ENCODE assay signal across 11 cellular contexts in the genomic region with DNA sequence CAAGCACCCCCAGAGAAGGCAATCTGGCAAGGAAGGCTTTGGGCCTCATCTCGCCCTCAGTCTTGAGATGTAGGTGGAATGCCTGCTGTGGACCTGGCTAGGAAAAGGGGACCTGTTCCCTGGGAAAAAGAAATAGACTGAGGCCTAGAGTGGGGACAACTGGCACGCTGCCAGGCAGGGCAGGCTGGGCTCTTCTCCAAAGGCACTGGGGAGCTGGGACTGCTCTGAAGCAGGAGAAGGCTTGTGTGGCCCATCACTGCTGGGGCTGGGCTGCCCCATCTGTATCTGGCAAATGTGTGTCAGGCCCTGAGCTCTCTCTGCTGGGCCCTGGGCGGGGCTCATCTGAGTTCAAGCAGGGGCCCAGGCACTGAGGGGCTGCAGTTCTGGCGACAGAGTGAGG. TPM values are rescaled to one million over a fixed set of nuclear protein-coding genes. Genes with fewer than 3 reads are reported as not detected.
DNase-seq lines count a peak whose midpoint lies in the region; ATAC-seq, FAIRE-seq and TF ChIP-seq lines count a peak whose summit lies in the region.
"Had no signal": no experiment of that assay in that cellular context is flagged by ENCODE, and none has a peak within 500 bp of the region (broad histone marks: within the 10 kb centered on the region; RNA-seq: fewer than 3 reads in every experiment).

No MANE protein-coding gene starts in this region.

- H3K27ac Mint-ChIP-seq in natural killer cell, result no peak overlapping the region
- H3K27ac Mint-ChIP-seq in natural killer cell treated with Interleukin-12 subunit alpha and Interleukin-12 subunit beta and Interleukin-15 and Interleukin-18, amount 100 ng/mL, for 72 hours, result no peak overlapping the region
- H3K27ac Mint-ChIP-seq: activated CD4-positive, alpha-beta memory T cell treated with anti-CD3 and anti-CD28 coated beads, Interleukin-2, amount 10 ng/mL, durations not matched to agents 7 days and 5 days had no signal

- 36 to 38% methylated on average over 4 of the region's 4 CpGs for WGBS in aorta, 2 donors

- H3K4me3 Mint-ChIP-seq in natural killer cell, result peak overlapping the region; percentile 28
- no peak overlapping the region for H3K4me3 Mint-ChIP-seq in natural killer cell treated with Interleukin-12 subunit alpha and Interleukin-12 subunit beta and Interleukin-15 and Interleukin-18, amount 100 ng/mL, for 72 hours
- H3K4me3 Mint-ChIP-seq: activated CD4-positive, alpha-beta memory T cell treated with anti-CD3 and anti-CD28 coated beads, Interleukin-2, amount 10 ng/mL, durations not matched to agents 7 days and 5 days had no signal

- peaks cover 0 to 16% of the 10 kb centered on the region in 2 donors for H3K4me1 Mint-ChIP-seq in natural killer cell
- peaks cover 0 to 7% of the 10 kb centered on the region in 2 donors for H3K4me1 Mint-ChIP-seq in natural killer cell treated with Interleukin-12 subunit alpha and Interleukin-12 subunit beta and Interleukin-15 and Interleukin-18, amount 100 ng/mL, for 72 hours (ENCODE audit: low read depth in 2 of 2)
- H3K4me1 Mint-ChIP-seq: activated CD4-positive, alpha-beta memory T cell treated with anti-CD3 and anti-CD28 coated beads, Interleukin-2, amount 10 ng/mL, durations not matched to agents 7 days and 5 days had no signal

- H3K9me3 ChIP-seq in kidney (ENCODE audit: control insufficient read depth in 1 of 2, low read length in 2 of 2), result no peaks in the 10 kb centered on the region
- H3K9me3 ChIP-seq in aorta (ENCODE audit: control insufficient read depth, low read length), result no peaks in the 10 kb centered on the region

- no peak for ATAC-seq in natural killer cell
- ATAC-seq in natural killer cell treated with Interleukin-12 subunit alpha and Interleukin-12 subunit beta and Interleukin-15 and Interleukin-18, amount 100 ng/mL, for 72 hours, result no peak
- ATAC-seq in aorta (ENCODE audit: low FRiP score), result no peak
- no peak for ATAC-seq in HG02981 (IDR thresholded peaks at IDR 0.05; ENCODE audit: unreplicated experiment)

- H3K27me3 ChIP-seq in aorta (ENCODE audit: control insufficient read depth in 1 of 2, insufficient read depth in 2 of 2, low read length in 1 of 2), result no peaks in the 10 kb centered on the region

- H3K9ac ChIP-seq in kidney (ENCODE audit: low read length in 2 of 2), result peak overlapping the region in 1 of 2 donors; percentile 12

- no peak for TF ChIP-seq CTCF in natural killer cell (IDR thresholded peaks at IDR 0.05)
- TF ChIP-seq CTCF in kidney (IDR thresholded peaks at IDR 0.05; ENCODE audit: borderline replicate concordance, extremely low read depth, insufficient read depth), result no peak

- FAIRE-seq in kidney (lab: Jason Lieb, UNC), result no peak

- no peak overlapping the region for H3K4me3 ChIP-seq in kidney (ENCODE audit: low read length in 2 of 2)
- no peak overlapping the region for H3K4me3 ChIP-seq in aorta (ENCODE audit: low read length in 2 of 2)

- H3K27me3 Mint-ChIP-seq in natural killer cell (ENCODE audit: low read depth in 2 of 2), result no peaks in the 10 kb centered on the region
- no peaks in the 10 kb centered on the region for H3K27me3 Mint-ChIP-seq in natural killer cell treated with Interleukin-12 subunit alpha and Interleukin-12 subunit beta and Interleukin-15 and Interleukin-18, amount 100 ng/mL, for 72 hours
- H3K27me3 Mint-ChIP-seq: activated CD4-positive, alpha-beta memory T cell treated with anti-CD3 and anti-CD28 coated beads, Interleukin-2, amount 10 ng/mL, durations not matched to agents 7 days and 5 days had no signal

- intact Hi-C loops in natural killer cell (cut with micrococcal nuclease) (no loop called here), kidney (cut with DNase I) (no loop called here), aorta (cut with DNase I) (loop anchor here in 1 of 2 donors (1.0 kb wide), 1 partner anchor 13 kb away; no protein-coding TSS in a partner anchor)

- no peaks in the 10 kb centered on the region for H3K36me3 Mint-ChIP-seq in natural killer cell
- H3K36me3 Mint-ChIP-seq in natural killer cell treated with Interleukin-12 subunit alpha and Interleukin-12 subunit beta and Interleukin-15 and Interleukin-18, amount 100 ng/mL, for 72 hours, result no peaks in the 10 kb centered on the region

- H3K27ac ChIP-seq in kidney (ENCODE audit: low read depth in 2 of 2, low read length in 2 of 2) (no peak overlapping the region), aorta (ENCODE audit: low read depth in 1 of 2, low read length in 2 of 2) (peak overlapping the region; percentile 62 to 71)

- H3K36me3 ChIP-seq in kidney (ENCODE audit: control insufficient read depth in 1 of 2, insufficient read depth in 2 of 2, low read length in 2 of 2), result peaks cover 2 to 6% of the 10 kb centered on the region in 2 donors
- H3K36me3 ChIP-seq in aorta (ENCODE audit: control insufficient read depth in 1 of 2, insufficient read depth in 2 of 2, low read length in 1 of 2), result peaks cover 0 to 2% of the 10 kb centered on the region in 2 donors

- no peaks in the 10 kb centered on the region for H3K9me3 Mint-ChIP-seq in natural killer cell
- no peaks in the 10 kb centered on the region for H3K9me3 Mint-ChIP-seq in natural killer cell treated with Interleukin-12 subunit alpha and Interleukin-12 subunit beta and Interleukin-15 and Interleukin-18, amount 100 ng/mL, for 72 hours
- H3K9me3 Mint-ChIP-seq: activated CD4-positive, alpha-beta memory T cell treated with anti-CD3 and anti-CD28 coated beads, Interleukin-2, amount 10 ng/mL, durations not matched to agents 7 days and 5 days had no signal

- no peak for DNase-seq in natural killer cell
- DNase-seq in natural killer cell treated with Interleukin-12 subunit alpha and Interleukin-12 subunit beta and Interleukin-15 and Interleukin-18, amount 100 ng/mL, for 72 hours (ENCODE audit: low spot score), result no peak
- DNase-seq in kidney, result peak; percentile 60
- peak; percentile 61 to 85 for DNase-seq in aorta
- DNase-seq in NCI-H345 treated with DMSO at 0.1 percent for 48 hours (lab: John Stamatoyannopoulos, UW; ENCODE audit: unreplicated experiment), result no peak
- DNase-seq: activated CD4-positive, alpha-beta memory T cell treated with anti-CD3 and anti-CD28 coated beads, Interleukin-2, amount 10 ng/mL, durations not matched to agents 7 days and 5 days; activated gamma-delta T cell treated with Interleukin-2 at 50 U/mL for 16 hours; central memory CD4-positive, alpha-beta T cell; DND-41; NCI-H2029 treated with DMSO at 0.1 percent for 48 hours had no signal

- H3K4me1 ChIP-seq in kidney (ENCODE audit: control insufficient read depth in 1 of 2, insufficient read depth in 1 of 2, low read depth in 1 of 2, low read length in 2 of 2) (peaks cover 0 to 21% of the 10 kb centered on the region in 2 donors), aorta (ENCODE audit: control insufficient read depth in 1 of 2, insufficient read depth in 2 of 2, low read length in 2 of 2) (no peaks in the 10 kb centered on the region)

RNA-seq across cellular contexts. Expression of a gene that starts 32.9 kb away (rescaled TPM):
- total RNA-seq in natural killer cell (10 to 100 TPM; 37.8 to 62.0 (median 38.7) TPM), kidney (21.9 TPM), aorta (10 to 100 TPM; 59.7 to 64.4 TPM)
- 1 to 10 TPM; 3.7 to 3.8 TPM for total RNA-seq in natural killer cell treated with Interleukin-12 subunit alpha and Interleukin-12 subunit beta and Interleukin-15 and Interleukin-18, amount 100 ng/mL, for 72 hours
- polyA plus RNA-seq in kidney (ENCODE audit: insufficient read depth, low read depth, low replicate concordance) (16.0 TPM), aorta (100 to 1,000 TPM in 1 of 2 donors, 10 to 100 TPM in 1; 15.4 to 102 TPM)

RNA-seq across cellular contexts. Expression of a gene that starts 37.2 kb away (rescaled TPM):
- total RNA-seq in natural killer cell (10 to 100 TPM; 33.3 to 53.0 (median 46.2) TPM), kidney (27.7 TPM), aorta (10 to 100 TPM; 35.2 to 45.3 TPM)
- total RNA-seq in natural killer cell treated with Interleukin-12 subunit alpha and Interleukin-12 subunit beta and Interleukin-15 and Interleukin-18, amount 100 ng/mL, for 72 hours, result 10 to 100 TPM; 50.5 to 61.6 TPM
- polyA plus RNA-seq in kidney (ENCODE audit: insufficient read depth, low read depth, low replicate concordance) (37.3 TPM), aorta (10 to 100 TPM; 24.8 to 38.0 TPM)

RNA-seq across cellular contexts. Expression of a gene that starts 42.1 kb away (rescaled TPM):
- 10 to 100 TPM; 23.5 to 37.3 (median 24.4) TPM for total RNA-seq in natural killer cell
- total RNA-seq in natural killer cell treated with Interleukin-12 subunit alpha and Interleukin-12 subunit beta and Interleukin-15 and Interleukin-18, amount 100 ng/mL, for 72 hours, result 10 to 100 TPM; 29.9 to 34.3 TPM
- 28.6 TPM for total RNA-seq in kidney
- 50.6 TPM for polyA plus RNA-seq in kidney (ENCODE audit: insufficient read depth, low read depth, low replicate concordance)
- total RNA-seq in aorta, result 10 to 100 TPM; 21.0 to 29.5 TPM
- polyA plus RNA-seq in aorta, result 10 to 100 TPM; 13.3 to 59.0 TPM

RNA-seq across cellular contexts. Expression of a gene that starts 42.1 kb away (rescaled TPM):
- total RNA-seq in natural killer cell (10 to 100 TPM; 37.5 to 56.2 (median 38.2) TPM), kidney (118 TPM), aorta (100 to 1,000 TPM; 101 to 111 TPM)
- 100 to 1,000 TPM; 141 to 223 TPM for total RNA-seq in natural killer cell treated with Interleukin-12 subunit alpha and Interleukin-12 subunit beta and Interleukin-15 and Interleukin-18, amount 100 ng/mL, for 72 hours
- polyA plus RNA-seq in kidney (ENCODE audit: insufficient read depth, low read depth, low replicate concordance) (244 TPM), aorta (100 to 1,000 TPM in 1 of 2 donors, 10 to 100 TPM in 1; 96.7 to 176 TPM)

Comparison
In these comparisons a context has a peak if more than half of its experiments do, and no peak if none do; other contexts are left out.
1. DNase-seq: peak in kidney (single experiment) and aorta (2 of 2); none in natural killer cell (single experiment), natural killer cell treated with Interleukin-12 subunit alpha and Interleukin-12 subunit beta and Interleukin-15 and Interleukin-18, amount 100 ng/mL, for 72 hours (single experiment) and NCI-H345 treated with DMSO at 0.1 percent for 48 hours (single experiment).
2. H3K27ac ChIP-seq: peak in aorta (2 of 2); none in kidney (0 of 2).